In the genomic region with DNA sequence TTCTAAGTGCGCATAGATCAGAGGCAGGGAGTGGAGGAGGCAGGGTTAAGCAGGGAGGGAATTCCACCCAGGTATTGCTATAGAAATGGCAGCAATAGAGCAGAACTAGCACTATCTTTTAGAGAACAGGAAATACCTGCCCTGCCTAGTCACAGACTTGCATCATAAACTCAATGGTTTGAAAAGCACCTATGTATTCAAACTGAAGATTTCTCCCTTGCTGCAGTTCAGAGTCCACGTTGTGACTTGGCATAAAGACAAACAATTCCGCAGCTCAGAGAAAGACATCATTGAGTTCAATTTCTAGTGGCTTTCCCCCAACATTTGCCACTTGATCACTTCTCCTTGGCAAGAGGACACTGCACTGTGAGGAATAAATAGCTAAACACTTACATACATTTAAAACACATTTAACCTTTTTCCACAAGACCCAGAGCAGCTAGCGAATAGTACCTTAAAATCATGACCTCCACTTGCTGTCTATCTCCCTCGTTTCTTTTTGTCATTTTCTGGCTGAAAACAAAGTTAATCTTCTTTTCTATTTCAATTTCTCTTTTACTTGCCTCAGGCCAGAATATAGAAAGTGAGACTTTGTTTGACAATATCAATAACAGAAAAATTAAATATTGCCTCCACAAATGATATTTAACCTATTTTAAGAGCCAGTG, we compare ENCODE assay signal across 8 cellular contexts. TPM values are rescaled to one million over a fixed set of nuclear protein-coding genes. Genes with fewer than 3 reads are reported as not detected.
A peak's percentile ranks its signal among the peaks of the same experiment; 100 is the strongest.
DNase-seq lines count a peak whose midpoint lies in the region; ATAC-seq, FAIRE-seq and TF ChIP-seq lines count a peak whose summit lies in the region.

No MANE protein-coding gene starts in this region.

- no peak overlapping the region for H3K9ac ChIP-seq in astrocyte (ENCODE audit: low read length)

- H3K4me1 ChIP-seq in astrocyte (ENCODE audit: insufficient read depth, low read length) = no peaks in the 10 kb centered on the region
- no peaks in the 10 kb centered on the region for H3K4me1 ChIP-seq in tibial nerve

- H2AFZ ChIP-seq in astrocyte (ENCODE audit: low read depth, low read length) = peak overlapping the region; percentile 28

- 39 to 46% methylated on average over 5 of the region's 5 CpGs for WGBS in tibial nerve, 2 donors

- no peak overlapping the region for H3K4me3 ChIP-seq in astrocyte (ENCODE audit: insufficient read depth, low read depth, low read length)
- H3K4me3 ChIP-seq in tibial nerve = no peak overlapping the region

- H3K27me3 ChIP-seq in astrocyte (ENCODE audit: insufficient read depth, low read length) (no peaks in the 10 kb centered on the region), tibial nerve (no peaks in the 10 kb centered on the region)

- no peaks in the 10 kb centered on the region for H3K36me3 ChIP-seq in astrocyte (ENCODE audit: insufficient read depth, low read length)
- no peaks in the 10 kb centered on the region for H3K36me3 ChIP-seq in tibial nerve

- no peak for TF ChIP-seq POLR2A in tibial nerve (IDR thresholded peaks at IDR 0.05)

- H3K4me3 Mint-ChIP-seq in astrocyte (ENCODE audit: unreplicated experiment) = no peak overlapping the region

- H3K27me3 Mint-ChIP-seq in astrocyte (ENCODE audit: low read depth, unreplicated experiment) = no peaks in the 10 kb centered on the region

- H3K79me2 ChIP-seq in astrocyte (ENCODE audit: insufficient read depth, low read length) = no peaks in the 10 kb centered on the region

- TF ChIP-seq EP300 in tibial nerve (IDR thresholded peaks at IDR 0.05) = no peak

- DNase-seq in astrocyte (ENCODE audit: low read depth) (peak; percentile 44), midbrain (lab: John Stamatoyannopoulos, UW) (peak; percentile 56), tibial nerve (ENCODE audit: low spot score in 2 of 2) (no peak), SKM-1 (lab: John Stamatoyannopoulos, UW; ENCODE audit: unreplicated experiment) (no peak), GM10266 (ENCODE audit: extremely low spot score) (no peak)
- DNase-seq in stimulated activated naive CD4-positive, alpha-beta T cell treated with Interleukin-2 at 50 U/mL for 16 hours (lab: John Stamatoyannopoulos, UW) = no peak

- H3K27ac Mint-ChIP-seq in astrocyte (ENCODE audit: unreplicated experiment) = peak overlapping the region; percentile 65

- no peak for TF ChIP-seq CTCF in astrocyte (IDR thresholded peaks at IDR 0.05; ENCODE audit: insufficient read depth, low read depth, low read length)
- no peak for TF ChIP-seq CTCF in tibial nerve (IDR thresholded peaks at IDR 0.05)
- TF ChIP-seq CTCF in GM10266 (IDR thresholded peaks at IDR 0.05; ENCODE audit: control insufficient read depth, insufficient read depth, low read depth, missing control alignments) = no peak

- H3K9me3 ChIP-seq in astrocyte (ENCODE audit: insufficient read depth, low read depth, low read length) (no peaks in the 10 kb centered on the region), tibial nerve (no peaks in the 10 kb centered on the region)

- peaks cover 2% of the 10 kb centered on the region for H3K36me3 Mint-ChIP-seq in astrocyte (ENCODE audit: low read depth, unreplicated experiment)

- no peaks in the 10 kb centered on the region for H4K20me1 ChIP-seq in astrocyte (ENCODE audit: insufficient read depth, low read length)

- peak overlapping the region; percentile 54 for H3K4me2 ChIP-seq in astrocyte (ENCODE audit: low read length)

- peak; percentile 41 for FAIRE-seq in astrocyte (lab: Jason Lieb, UNC)

- no peak overlapping the region for H3K27ac ChIP-seq in astrocyte (ENCODE audit: low read depth, low read length)
- H3K27ac ChIP-seq in tibial nerve = no peak overlapping the region

- H3K9me3 Mint-ChIP-seq in astrocyte (ENCODE audit: unreplicated experiment) = no peaks in the 10 kb centered on the region

- H3K4me1 Mint-ChIP-seq in astrocyte (ENCODE audit: low read depth, unreplicated experiment) = peaks cover 8% of the 10 kb centered on the region

- peak; percentile 51 for ATAC-seq in GM19328 (IDR thresholded peaks at IDR 0.05; ENCODE audit: unreplicated experiment)
- ATAC-seq in HG03097 (IDR thresholded peaks at IDR 0.05; ENCODE audit: low FRiP score, unreplicated experiment) = peak; percentile 69

RNA-seq across cellular contexts. Expression of a gene that starts 42.4 kb away (rescaled TPM):
- 33.1 and 33.8 TPM in 2 replicates for total RNA-seq in astrocyte
- under 1 TPM; under 0.01 to 0.30 (median 0.21) TPM for total RNA-seq in tibial nerve

Comparison
In these comparisons a context has a peak if more than half of its experiments do, and no peak if none do; other contexts are left out.
1. DNase-seq: peak in astrocyte (single experiment) and midbrain (single experiment); none in stimulated activated naive CD4-positive, alpha-beta T cell treated with Interleukin-2 at 50 U/mL for 16 hours (single experiment), tibial nerve (0 of 2), SKM-1 (single experiment) and GM10266 (single experiment).
2. RNA of a gene that starts 42.4 kb away (total RNA-seq): 33.1 to 33.8 TPM in astrocyte; under 0.01 to 0.30 TPM in tibial nerve; every median in the first group is over 10 times any median in the second.